ENCODE assay signal across 8 cellular contexts in genomic region chr2:171160119-171160629, GRCh38. TPM values are rescaled to one million over a fixed set of nuclear protein-coding genes. Genes with fewer than 3 reads are reported as not detected.
DNase-seq lines count a peak whose midpoint lies in the region; ATAC-seq, FAIRE-seq and TF ChIP-seq lines count a peak whose summit lies in the region.

No MANE protein-coding gene starts in this region.

- 3% methylated on average over 21 of the region's 50 CpGs for WGBS in A549 (ENCODE audit: missing lambda C conversion rate)
- 0% methylated on average over 18 of the region's 50 CpGs for WGBS in esophagus muscularis mucosa

- H3K27me3 ChIP-seq in esophagus muscularis mucosa = no peaks in the 10 kb centered on the region
- H3K27me3 ChIP-seq in naive thymus-derived CD4-positive, alpha-beta T cell (ENCODE audit: control insufficient read depth in 2 of 2, insufficient read depth in 2 of 2, low read length in 2 of 2) = no peaks in the 10 kb centered on the region

- no peaks in the 10 kb centered on the region for H3K9me3 Mint-ChIP-seq in activated T-cell treated with anti-CD3 and anti-CD28 coated beads, Interleukin-2, amount 50 U/mL, for 4 hours
- peaks cover 0 to 4% (median 0%) of the 10 kb centered on the region in 11 donors for H3K9me3 Mint-ChIP-seq in naive thymus-derived CD4-positive, alpha-beta T cell
- no peaks in the 10 kb centered on the region for H3K9me3 Mint-ChIP-seq in stimulated activated effector memory CD8-positive, alpha-beta T cell treated with anti-CD3 and anti-CD28 coated beads, Interleukin-12 subunit alpha, Interleukin-12 subunit beta, amount 100 ng/mL, for 72 hours

- FAIRE-seq in A549 (lab: Jason Lieb, UNC) = no peak

- H3K27ac Mint-ChIP-seq in naive thymus-derived CD4-positive, alpha-beta T cell = peak overlapping the region; percentile 88 to 98 (median 97)
- H3K27ac Mint-ChIP-seq in stimulated activated effector memory CD8-positive, alpha-beta T cell treated with anti-CD3 and anti-CD28 coated beads, Interleukin-12 subunit alpha, Interleukin-12 subunit beta, amount 100 ng/mL, for 72 hours = peak overlapping the region; percentile 94

- ATAC-seq in A549 = peak; percentile 69 to 81
- ATAC-seq in GM18907 (IDR thresholded peaks at IDR 0.05; ENCODE audit: unreplicated experiment) = peak; percentile 34
- ATAC-seq in HG03159 (IDR thresholded peaks at IDR 0.05; ENCODE audit: unreplicated experiment) = peak; percentile 19
- ATAC-seq in activated T-cell treated with anti-CD3 and anti-CD28 coated beads, Interleukin-2, amount 50 U/mL, for 4 hours = peak; percentile 60 to 64
- ATAC-seq in naive thymus-derived CD4-positive, alpha-beta T cell = peak; percentile 46
- ATAC-seq in stimulated activated effector memory CD8-positive, alpha-beta T cell treated with anti-CD3 and anti-CD28 coated beads, Interleukin-12 subunit alpha, Interleukin-12 subunit beta, amount 100 ng/mL, for 72 hours = peak; percentile 78

- TF ChIP-seq EP300 in A549 (IDR thresholded peaks at IDR 0.05) (no peak), esophagus muscularis mucosa (IDR thresholded peaks at IDR 0.05) (no peak)

- H3K4me3 ChIP-seq in A549 = peak overlapping the region; percentile 91
- peak overlapping the region; percentile 73 to 94 (median 90) for H3K4me3 ChIP-seq in esophagus muscularis mucosa
- H3K4me3 ChIP-seq in naive thymus-derived CD4-positive, alpha-beta T cell (ENCODE audit: low read length) = peak overlapping the region; percentile 70

- no peaks in the 10 kb centered on the region for H3K36me3 ChIP-seq in esophagus muscularis mucosa
- peaks cover 0 to 8% (median 0%) of the 10 kb centered on the region in 3 experiments for H3K36me3 ChIP-seq in naive thymus-derived CD4-positive, alpha-beta T cell (ENCODE audit: control insufficient read depth in 2 of 3, insufficient read depth in 3 of 3, low read length in 3 of 3)

- peaks cover 2% of the 10 kb centered on the region for H3K36me3 Mint-ChIP-seq in activated T-cell treated with anti-CD3 and anti-CD28 coated beads, Interleukin-2, amount 50 U/mL, for 4 hours (ENCODE audit: insufficient read depth)
- peaks cover 0 to 5% (median 0%) of the 10 kb centered on the region in 5 donors for H3K36me3 Mint-ChIP-seq in naive thymus-derived CD4-positive, alpha-beta T cell
- H3K36me3 Mint-ChIP-seq in stimulated activated effector memory CD8-positive, alpha-beta T cell treated with anti-CD3 and anti-CD28 coated beads, Interleukin-12 subunit alpha, Interleukin-12 subunit beta, amount 100 ng/mL, for 72 hours = peaks cover 6% of the 10 kb centered on the region

- no peaks in the 10 kb centered on the region for H3K9me3 ChIP-seq in A549
- H3K9me3 ChIP-seq in esophagus muscularis mucosa = no peaks in the 10 kb centered on the region
- no peaks in the 10 kb centered on the region for H3K9me3 ChIP-seq in naive thymus-derived CD4-positive, alpha-beta T cell (ENCODE audit: control insufficient read depth in 2 of 3, low read length in 3 of 3)

- peaks cover 61% of the 10 kb centered on the region for H3K4me1 Mint-ChIP-seq in activated T-cell treated with anti-CD3 and anti-CD28 coated beads, Interleukin-2, amount 50 U/mL, for 4 hours (ENCODE audit: low read depth)
- peaks cover 49 to 71% (median 59%) of the 10 kb centered on the region in 7 donors for H3K4me1 Mint-ChIP-seq in naive thymus-derived CD4-positive, alpha-beta T cell
- peaks cover 63% of the 10 kb centered on the region for H3K4me1 Mint-ChIP-seq in stimulated activated effector memory CD8-positive, alpha-beta T cell treated with anti-CD3 and anti-CD28 coated beads, Interleukin-12 subunit alpha, Interleukin-12 subunit beta, amount 100 ng/mL, for 72 hours

- POLR2A ChIA-PET in A549 (lab: Yijun Ruan, JAX) = interaction anchor here (0.8 to 2.0 kb wide), 3 partner anchors 231 to 274 kb away, joined by 3 to 12 read pairs (median 4); partner anchors contain the start of genes DCAF17, GORASP2 and METTL8
- POLR2A ChIA-PET in naive thymus-derived CD4-positive, alpha-beta T cell (lab: Charles Lee) = interaction anchor here (0.5 to 4.4 kb wide), 11 partner anchors 20 to 277 kb away, joined by 3 to 32 read pairs (median 4); partner anchors contain the start of gene GORASP2

- DNase-seq in A549 (ENCODE audit: low read depth in 1 of 2, low spot score in 1 of 2) (peak; percentile 30 to 69), NCI-H82 treated with DMSO at 0.1 percent for 48 hours (lab: John Stamatoyannopoulos, UW; ENCODE audit: unreplicated experiment) (peak; percentile 64), esophagus muscularis mucosa (ENCODE audit: extremely low spot score) (peak; percentile 94)
- DNase-seq in activated T-cell treated with anti-CD3 and anti-CD28 coated beads, Interleukin-2, amount 50 U/mL, for 4 hours = peak; percentile 59
- DNase-seq in naive thymus-derived CD4-positive, alpha-beta T cell = peak in 6 of 9 donors; percentile 54 to 75 (median 68)
- DNase-seq in stimulated activated effector memory CD8-positive, alpha-beta T cell treated with anti-CD3 and anti-CD28 coated beads, Interleukin-12 subunit alpha, Interleukin-12 subunit beta, amount 100 ng/mL, for 72 hours (ENCODE audit: low spot score in 2 of 2) = peak in 1 of 2 donors; percentile 56

- intact Hi-C loops in esophagus muscularis mucosa (cut with DNase I) = loop anchor here (5.0 kb wide), 1 partner anchor 257 kb away; no protein-coding TSS in a partner anchor
- intact Hi-C loops in naive thymus-derived CD4-positive, alpha-beta T cell (cut with micrococcal nuclease) = loop anchor here (1.0 to 5.0 kb wide), 6 partner anchors 88 to 1282 kb away; partner anchors contain the start of genes DCAF17 (in 2 of the 2) and GORASP2 (in 1 of the 2)

- peak overlapping the region; percentile 83 for H3K4me2 ChIP-seq in A549

- H3K4me3 Mint-ChIP-seq in activated T-cell treated with anti-CD3 and anti-CD28 coated beads, Interleukin-2, amount 50 U/mL, for 4 hours = peak overlapping the region; percentile 99
- H3K4me3 Mint-ChIP-seq in naive thymus-derived CD4-positive, alpha-beta T cell = peak overlapping the region; percentile 85 to 98 (median 96)
- H3K4me3 Mint-ChIP-seq in stimulated activated effector memory CD8-positive, alpha-beta T cell treated with anti-CD3 and anti-CD28 coated beads, Interleukin-12 subunit alpha, Interleukin-12 subunit beta, amount 100 ng/mL, for 72 hours = peak overlapping the region; percentile 94

- no peak for TF ChIP-seq RAD21 in A549 (conservative IDR thresholded peaks at IDR 0.05 in 1 of 2, IDR thresholded peaks at IDR 0.05 in 1 of 2)

- H3K4me1 ChIP-seq in A549 = peaks cover 21% of the 10 kb centered on the region
- H3K4me1 ChIP-seq in esophagus muscularis mucosa = peaks cover 9 to 45% (median 43%) of the 10 kb centered on the region in 4 donors
- H3K4me1 ChIP-seq in naive thymus-derived CD4-positive, alpha-beta T cell (ENCODE audit: control insufficient read depth in 2 of 2, insufficient read depth in 2 of 2, low read length in 2 of 2) = peaks cover 30 to 39% of the 10 kb centered on the region in 2 donors

- TF ChIP-seq POLR2A in A549 (IDR thresholded peaks at IDR 0.05; ENCODE audit: low read length) = no peak
- TF ChIP-seq POLR2A in esophagus muscularis mucosa (IDR thresholded peaks at IDR 0.05; ENCODE audit: low read depth) = no peak

- CTCF ChIA-PET in A549 (lab: Yijun Ruan, JAX) = interaction anchor here (0.6 to 6.5 kb wide), 6 partner anchors 20 to 262 kb away, joined by 3 to 31 read pairs (median 4); no protein-coding TSS in a partner anchor
- CTCF ChIA-PET in naive thymus-derived CD4-positive, alpha-beta T cell (lab: Charles Lee) = interaction anchor here (0.6 to 5.1 kb wide), 7 partner anchors 42 to 256 kb away, joined by 3 to 50 read pairs (median 3); no protein-coding TSS in a partner anchor

- no peaks in the 10 kb centered on the region for H3K27me3 Mint-ChIP-seq in activated T-cell treated with anti-CD3 and anti-CD28 coated beads, Interleukin-2, amount 50 U/mL, for 4 hours (ENCODE audit: low read depth)
- no peaks in the 10 kb centered on the region for H3K27me3 Mint-ChIP-seq in naive thymus-derived CD4-positive, alpha-beta T cell

- H3K27ac ChIP-seq in A549 = peak overlapping the region; percentile 98 to 99
- H3K27ac ChIP-seq in esophagus muscularis mucosa (replicated peaks in 1 of 4) = peak overlapping the region; percentile 95 to 98 (median 96)
- H3K27ac ChIP-seq in naive thymus-derived CD4-positive, alpha-beta T cell (ENCODE audit: low read depth, low read length) = peak overlapping the region; percentile 99

- TF ChIP-seq CTCF in A549 (IDR thresholded peaks at IDR 0.05) (no peak), esophagus muscularis mucosa (IDR thresholded peaks at IDR 0.05) (no peak)

TF ChIP-seq in A549, 52 proteins besides CTCF, POLR2A, EP300 and RAD21 (continues in another document):
- no peak for TF ChIP-seq ZSCAN20 (CRISPR knock-in tag; IDR thresholded peaks at IDR 0.05)
- no peak for TF ChIP-seq PBX3 (IDR thresholded peaks at IDR 0.05)
- TF ChIP-seq KDM5A (IDR thresholded peaks at IDR 0.05) = peak; percentile 29; the same call in 1 of the 2 replicates
- no peak for TF ChIP-seq KDM1A (IDR thresholded peaks at IDR 0.05; ENCODE audit: low read depth)
- no peak for TF ChIP-seq USF2 (IDR thresholded peaks at IDR 0.05)

RNA-seq across cellular contexts. Expression of gene TLK1, which starts 0.5 kb away (rescaled TPM):
- polyA plus RNA-seq in A549 (2011; rRNA removed) (28.9 and 29.8 TPM in 2 replicates), A549 (2017; fragmentation: RNase III; extraction: RNeasy Plus Mini Kit Qiagen cat#74134 plus additional on column Dnase treatment) (16.9 to 19.1 TPM (median 18.8 TPM) in 3 replicates)
- polyA plus RNA-seq in A549 (2012; cell fraction: cytosol; rRNA removed) = 5.2 and 5.6 TPM in 2 replicates
- polyA plus RNA-seq in A549 (2012; cell fraction: nucleus; rRNA removed) = 5.0 and 5.2 TPM in 2 replicates
- 16.9 and 19.6 TPM in 2 replicates for polyA minus RNA-seq in A549 (2011; rRNA and poly(A)+ RNA removed)
- total RNA-seq in activated T-cell treated with anti-CD3 and anti-CD28 coated beads, Interleukin-2, amount 50 U/mL, for 4 hours = 10 to 100 TPM; 78.3 to 81.1 (median 80.8) TPM
- total RNA-seq in esophagus muscularis mucosa = 10 to 100 TPM; 27.9 to 46.1 (median 34.0) TPM
- total RNA-seq in naive thymus-derived CD4-positive, alpha-beta T cell = 100 to 1,000 TPM in 4 of 5 experiments, 10 to 100 TPM in 1; 96.9 to 191 (median 141) TPM
- polyA plus RNA-seq in naive thymus-derived CD4-positive, alpha-beta T cell = 10 to 100 TPM; 40.0 to 63.8 TPM

Comparison
In these comparisons a context has a peak if more than half of its experiments do, and no peak if none do; other contexts are left out.
1. ATAC-seq: peak in every context shown above with its lines; median percentile 78 in stimulated activated effector memory CD8-positive, alpha-beta T cell treated with anti-CD3 and anti-CD28 coated beads, Interleukin-12 subunit alpha, Interleukin-12 subunit beta, amount 100 ng/mL, for 72 hours; 75 in A549; 62 in activated T-cell treated with anti-CD3 and anti-CD28 coated beads, Interleukin-2, amount 50 U/mL, for 4 hours; 46 in naive thymus-derived CD4-positive, alpha-beta T cell; 34 in GM18907; 19 in HG03159.